19 cellular contexts compared by ENCODE assay signal in the genomic region with DNA sequence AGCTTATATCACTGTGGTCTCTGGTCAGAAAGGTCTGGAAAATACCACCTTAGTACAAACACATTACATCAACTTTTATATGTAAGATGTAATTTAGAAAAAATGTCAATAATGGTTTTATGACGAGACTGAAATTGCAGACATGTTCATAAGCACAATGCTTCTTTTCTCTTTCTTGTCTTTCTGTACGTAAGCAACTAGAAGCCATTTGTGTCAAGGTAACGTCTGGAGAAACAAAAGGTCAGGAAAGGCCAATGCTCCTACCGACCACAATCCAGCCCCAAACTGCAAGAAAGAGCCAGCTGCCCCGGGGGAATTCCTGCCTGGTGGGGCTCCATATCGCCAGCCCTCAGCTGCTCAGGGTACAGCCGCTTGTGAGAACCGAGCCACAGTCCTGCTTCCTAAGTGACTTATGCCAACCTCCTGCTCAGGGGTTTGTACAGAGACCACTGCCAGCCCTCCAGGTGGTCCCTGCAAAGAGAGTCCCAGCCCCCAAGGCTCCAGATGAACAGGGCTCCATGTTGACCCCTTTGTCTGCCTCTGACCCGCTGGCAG.
"Had no signal": no experiment of that assay in that cellular context is flagged by ENCODE, and none has a peak within 500 bp of the region (broad histone marks: within the 10 kb centered on the region; RNA-seq: fewer than 3 reads in every experiment).

No MANE protein-coding gene starts in this region.

- DNase-seq: activated CD4-positive, alpha-beta T cell treated with anti-CD3 and anti-CD28 coated beads, Interleukin-2, amount 10 ng/mL, durations not matched to agents 7 days and 5 days; activated CD8-positive, alpha-beta memory T cell treated with anti-CD3 and anti-CD28 coated beads, Interleukin-2, amount 50 U/mL, for 4 hours; activated gamma-delta T cell treated with Interleukin-2 at 50 U/mL for 16 hours; adrenal gland; dorsolateral prefrontal cortex; foreskin fibroblast; naive thymus-derived CD8-positive, alpha-beta T cell; stimulated activated CD8-positive, alpha-beta memory T cell treated with anti-CD3 and anti-CD28 coated beads, Interleukin-4, amount 100 ng/mL, for 48 hours; stimulated activated naive CD4-positive, alpha-beta T cell; thyroid gland; uterus had no signal

- H3K36me3 ChIP-seq: uterus had no signal

- H3K4me1 ChIP-seq: uterus had no signal

- H3K9me3 ChIP-seq: adrenal gland, neutrophil, thyroid gland, uterus had no signal

- H3K27me3 ChIP-seq: adrenal gland, cardiac muscle cell, dorsolateral prefrontal cortex, hepatocyte, neutrophil, thyroid gland, uterus had no signal

- H3K27ac ChIP-seq: adrenal gland, cardiac muscle cell, hepatocyte, neutrophil, parathyroid adenoma, thyroid gland, uterus had no signal

- ATAC-seq: activated CD4-positive, CD25-positive, alpha-beta regulatory T cell treated with anti-CD3 and anti-CD28 coated beads, Interleukin-2, amount 50 U/mL, for 24 hours; activated naive CD4-positive, alpha-beta T cell treated with anti-CD3 and anti-CD28 coated beads, Interleukin-2, amount 50 U/mL, for 72 hours; naive thymus-derived CD8-positive, alpha-beta T cell; sciatic nerve; SK-N-SH treated with all-trans-retinoic acid at 6 μM for 48 hours had no signal

- H3K4me3 ChIP-seq: adrenal gland, cardiac muscle cell, dorsolateral prefrontal cortex, hepatocyte, thyroid gland, uterus had no signal
